1 cellular context compared by ENCODE assay signal in the genomic region with DNA sequence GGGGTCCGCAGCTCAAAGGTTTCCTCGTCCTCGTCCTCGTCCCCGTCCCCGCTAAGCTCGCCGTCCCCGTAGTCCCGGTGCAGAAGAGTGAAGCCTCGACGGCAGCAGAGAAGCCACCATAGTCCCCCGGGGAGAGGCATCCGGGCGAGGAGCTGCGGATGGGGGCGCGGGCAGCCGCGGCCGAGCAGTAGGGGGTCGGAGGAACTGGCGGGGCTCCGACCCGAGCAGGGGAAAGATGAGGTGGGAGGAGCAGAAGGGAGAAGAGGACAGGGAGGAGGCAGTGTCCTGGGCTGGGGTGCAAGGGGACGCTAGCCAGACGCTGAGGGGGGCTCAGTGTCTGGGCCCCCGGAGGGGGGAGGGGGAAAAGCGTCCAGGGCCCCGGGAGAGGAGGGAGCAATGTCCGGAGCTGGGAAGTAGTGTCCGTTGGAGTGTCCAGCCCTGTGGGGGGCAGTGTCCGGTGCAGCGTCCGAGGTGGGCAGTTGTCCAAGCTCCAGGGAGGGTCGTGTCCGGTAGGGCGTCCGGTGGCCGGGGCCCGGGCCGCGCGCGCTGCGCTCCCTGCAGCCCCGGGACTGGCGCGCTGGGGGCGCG.
TF ChIP-seq lines count a peak whose summit lies in the region.

A gene with protein sequence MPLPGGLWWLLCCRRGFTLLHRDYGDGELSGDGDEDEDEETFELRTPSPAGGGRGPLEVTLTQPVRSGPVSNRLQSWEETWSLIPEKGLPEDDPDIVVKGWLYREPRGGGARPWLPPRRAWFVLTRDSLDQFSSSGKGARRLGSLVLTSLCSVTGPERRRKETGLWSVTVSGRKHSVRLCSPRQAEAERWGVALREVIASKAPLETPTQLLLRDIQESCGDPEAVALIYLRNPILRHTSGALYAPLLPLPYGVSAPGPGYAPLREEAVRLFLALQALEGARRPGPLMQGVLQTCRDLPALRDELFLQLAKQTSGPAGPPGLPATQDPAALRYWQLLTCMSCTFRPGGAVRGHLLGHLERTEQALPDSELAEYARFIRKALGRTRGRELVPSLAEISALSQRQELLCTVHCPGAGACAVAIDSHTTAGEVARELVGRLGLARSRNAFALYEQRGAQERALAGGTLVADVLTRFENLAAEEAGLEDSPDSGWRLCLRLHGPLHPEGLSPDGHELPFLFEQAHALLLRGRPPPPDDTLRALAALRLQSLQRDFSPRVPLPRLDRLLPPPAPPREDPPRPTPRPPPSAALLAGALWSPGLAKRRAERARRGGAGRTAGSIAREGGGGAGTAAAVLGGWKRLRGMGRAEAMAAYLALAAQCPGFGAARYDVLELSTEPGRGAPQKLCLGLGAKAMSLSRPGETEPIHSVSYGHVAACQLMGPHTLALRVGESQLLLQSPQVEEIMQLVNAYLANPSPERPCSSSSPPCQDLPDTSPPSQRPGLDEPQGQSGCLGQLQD (minus strand): TSS at position 571 of the 588 bp plus-strand sequence. CDS start 431 bp downstream, at position 140.

TF ChIP-seq in HCT116, 20 proteins besides CTCF, POLR2A, EP300 and RAD21 (continued from another document):
- TF ChIP-seq EZH2phosphoT487 (IDR thresholded peaks at IDR 0.05; ENCODE audit: borderline replicate concordance): no peak
- TF ChIP-seq, protein P1, sequence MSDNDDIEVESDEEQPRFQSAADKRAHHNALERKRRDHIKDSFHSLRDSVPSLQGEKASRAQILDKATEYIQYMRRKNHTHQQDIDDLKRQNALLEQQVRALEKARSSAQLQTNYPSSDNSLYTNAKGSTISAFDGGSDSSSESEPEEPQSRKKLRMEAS (IDR thresholded peaks at IDR 0.05): no peak
- TF ChIP-seq ELF1 (IDR thresholded peaks at IDR 0.05; ENCODE audit: borderline replicate concordance, low read depth): no peak
- peak; percentile 90 for TF ChIP-seq POLR2AphosphoS5 (IDR thresholded peaks at IDR 0.05; ENCODE audit: low read depth, low read length)
- TF ChIP-seq, protein P2, sequence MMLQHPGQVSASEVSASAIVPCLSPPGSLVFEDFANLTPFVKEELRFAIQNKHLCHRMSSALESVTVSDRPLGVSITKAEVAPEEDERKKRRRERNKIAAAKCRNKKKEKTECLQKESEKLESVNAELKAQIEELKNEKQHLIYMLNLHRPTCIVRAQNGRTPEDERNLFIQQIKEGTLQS (IDR thresholded peaks at IDR 0.05): no peak
